In the genomic region with DNA sequence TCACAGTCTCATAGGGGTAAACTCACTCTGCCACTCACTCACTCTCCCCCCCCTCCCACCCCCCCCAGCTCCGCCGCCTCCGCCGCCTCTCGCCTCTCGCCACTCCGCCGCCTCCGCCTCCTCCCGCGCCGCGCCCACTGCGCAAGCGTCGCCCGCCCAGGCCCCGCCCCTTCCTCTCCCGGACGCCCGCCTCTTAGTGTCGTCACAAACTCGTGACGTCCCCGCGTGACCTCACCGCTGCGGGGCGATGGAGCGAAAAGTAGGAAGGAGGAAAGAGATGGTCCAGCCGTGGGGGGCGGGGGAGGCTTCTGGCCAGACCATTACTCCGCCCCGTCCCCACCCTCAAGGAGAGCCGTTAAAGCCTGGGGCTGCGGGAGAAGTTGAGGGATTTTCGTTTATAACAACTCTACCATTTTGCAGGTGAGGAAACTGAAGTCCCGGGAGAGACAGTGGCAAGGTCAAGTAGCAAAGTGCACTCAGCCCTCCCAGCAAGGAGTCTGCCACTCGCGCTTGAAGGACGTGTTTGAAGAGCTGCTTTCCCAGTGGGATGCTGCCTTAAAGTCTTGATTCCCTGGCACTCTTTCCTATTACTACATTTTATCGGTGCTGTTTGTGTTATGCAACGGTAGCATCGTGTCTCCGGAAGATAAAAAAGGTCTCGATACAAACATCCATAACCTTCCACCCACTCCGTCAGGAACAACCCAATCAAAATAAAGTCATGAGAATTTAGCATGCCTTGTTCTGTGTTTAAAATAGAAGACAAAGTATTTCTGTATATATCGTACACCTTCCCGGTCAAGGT, we compare ENCODE assay signal across 1 cellular context.
TF ChIP-seq lines count a peak whose summit lies in the region.

A gene (minus strand): TSS at position 29 of the 805 bp plus-strand sequence. CDS start 164 bp downstream, outside the sequence.

TF ChIP-seq in GM12878, 131 proteins besides CTCF, POLR2A, EP300 and RAD21 (continued from another document and continues in another):
- TF ChIP-seq, protein P1, sequence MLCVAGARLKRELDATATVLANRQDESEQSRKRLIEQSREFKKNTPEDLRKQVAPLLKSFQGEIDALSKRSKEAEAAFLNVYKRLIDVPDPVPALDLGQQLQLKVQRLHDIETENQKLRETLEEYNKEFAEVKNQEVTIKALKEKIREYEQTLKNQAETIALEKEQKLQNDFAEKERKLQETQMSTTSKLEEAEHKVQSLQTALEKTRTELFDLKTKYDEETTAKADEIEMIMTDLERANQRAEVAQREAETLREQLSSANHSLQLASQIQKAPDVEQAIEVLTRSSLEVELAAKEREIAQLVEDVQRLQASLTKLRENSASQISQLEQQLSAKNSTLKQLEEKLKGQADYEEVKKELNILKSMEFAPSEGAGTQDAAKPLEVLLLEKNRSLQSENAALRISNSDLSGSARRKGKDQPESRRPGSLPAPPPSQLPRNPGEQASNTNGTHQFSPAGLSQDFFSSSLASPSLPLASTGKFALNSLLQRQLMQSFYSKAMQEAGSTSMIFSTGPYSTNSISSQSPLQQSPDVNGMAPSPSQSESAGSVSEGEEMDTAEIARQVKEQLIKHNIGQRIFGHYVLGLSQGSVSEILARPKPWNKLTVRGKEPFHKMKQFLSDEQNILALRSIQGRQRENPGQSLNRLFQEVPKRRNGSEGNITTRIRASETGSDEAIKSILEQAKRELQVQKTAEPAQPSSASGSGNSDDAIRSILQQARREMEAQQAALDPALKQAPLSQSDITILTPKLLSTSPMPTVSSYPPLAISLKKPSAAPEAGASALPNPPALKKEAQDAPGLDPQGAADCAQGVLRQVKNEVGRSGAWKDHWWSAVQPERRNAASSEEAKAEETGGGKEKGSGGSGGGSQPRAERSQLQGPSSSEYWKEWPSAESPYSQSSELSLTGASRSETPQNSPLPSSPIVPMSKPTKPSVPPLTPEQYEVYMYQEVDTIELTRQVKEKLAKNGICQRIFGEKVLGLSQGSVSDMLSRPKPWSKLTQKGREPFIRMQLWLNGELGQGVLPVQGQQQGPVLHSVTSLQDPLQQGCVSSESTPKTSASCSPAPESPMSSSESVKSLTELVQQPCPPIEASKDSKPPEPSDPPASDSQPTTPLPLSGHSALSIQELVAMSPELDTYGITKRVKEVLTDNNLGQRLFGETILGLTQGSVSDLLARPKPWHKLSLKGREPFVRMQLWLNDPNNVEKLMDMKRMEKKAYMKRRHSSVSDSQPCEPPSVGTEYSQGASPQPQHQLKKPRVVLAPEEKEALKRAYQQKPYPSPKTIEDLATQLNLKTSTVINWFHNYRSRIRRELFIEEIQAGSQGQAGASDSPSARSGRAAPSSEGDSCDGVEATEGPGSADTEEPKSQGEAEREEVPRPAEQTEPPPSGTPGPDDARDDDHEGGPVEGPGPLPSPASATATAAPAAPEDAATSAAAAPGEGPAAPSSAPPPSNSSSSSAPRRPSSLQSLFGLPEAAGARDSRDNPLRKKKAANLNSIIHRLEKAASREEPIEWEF (IDR thresholded peaks at IDR 0.05; ENCODE audit: insufficient replicate concordance, low read depth, low read length): no peak
- peak; percentile 51; the same call in 1 of the 2 replicates for TF ChIP-seq EED (IDR thresholded peaks at IDR 0.05; ENCODE audit: low read depth)
- no peak for TF ChIP-seq FOS (IDR thresholded peaks at IDR 0.05; ENCODE audit: borderline replicate concordance, extremely low read depth, insufficient read length)
- no peak for TF ChIP-seq CHD1 (IDR thresholded peaks at IDR 0.05; ENCODE audit: low read depth, low read length)
- no peak for TF ChIP-seq HCFC1 (IDR thresholded peaks at IDR 0.05; ENCODE audit: low read length)
- no peak for TF ChIP-seq BCL11A (IDR thresholded peaks at IDR 0.05; ENCODE audit: low read depth, low read length)
- peak; percentile 66 for TF ChIP-seq NRF1 (conservative IDR thresholded peaks at IDR 0.05; ENCODE audit: low read depth, low read length)
- TF ChIP-seq SIX5 (IDR thresholded peaks at IDR 0.05; ENCODE audit: low read depth, low read length, severe bottlenecking): no peak
- no peak for TF ChIP-seq YBX1 (IDR thresholded peaks at IDR 0.05)
- no peak for TF ChIP-seq SRF (IDR thresholded peaks at IDR 0.05; ENCODE audit: low read depth in 2 of 2, low read length in 2 of 2)
- TF ChIP-seq, protein P2, sequence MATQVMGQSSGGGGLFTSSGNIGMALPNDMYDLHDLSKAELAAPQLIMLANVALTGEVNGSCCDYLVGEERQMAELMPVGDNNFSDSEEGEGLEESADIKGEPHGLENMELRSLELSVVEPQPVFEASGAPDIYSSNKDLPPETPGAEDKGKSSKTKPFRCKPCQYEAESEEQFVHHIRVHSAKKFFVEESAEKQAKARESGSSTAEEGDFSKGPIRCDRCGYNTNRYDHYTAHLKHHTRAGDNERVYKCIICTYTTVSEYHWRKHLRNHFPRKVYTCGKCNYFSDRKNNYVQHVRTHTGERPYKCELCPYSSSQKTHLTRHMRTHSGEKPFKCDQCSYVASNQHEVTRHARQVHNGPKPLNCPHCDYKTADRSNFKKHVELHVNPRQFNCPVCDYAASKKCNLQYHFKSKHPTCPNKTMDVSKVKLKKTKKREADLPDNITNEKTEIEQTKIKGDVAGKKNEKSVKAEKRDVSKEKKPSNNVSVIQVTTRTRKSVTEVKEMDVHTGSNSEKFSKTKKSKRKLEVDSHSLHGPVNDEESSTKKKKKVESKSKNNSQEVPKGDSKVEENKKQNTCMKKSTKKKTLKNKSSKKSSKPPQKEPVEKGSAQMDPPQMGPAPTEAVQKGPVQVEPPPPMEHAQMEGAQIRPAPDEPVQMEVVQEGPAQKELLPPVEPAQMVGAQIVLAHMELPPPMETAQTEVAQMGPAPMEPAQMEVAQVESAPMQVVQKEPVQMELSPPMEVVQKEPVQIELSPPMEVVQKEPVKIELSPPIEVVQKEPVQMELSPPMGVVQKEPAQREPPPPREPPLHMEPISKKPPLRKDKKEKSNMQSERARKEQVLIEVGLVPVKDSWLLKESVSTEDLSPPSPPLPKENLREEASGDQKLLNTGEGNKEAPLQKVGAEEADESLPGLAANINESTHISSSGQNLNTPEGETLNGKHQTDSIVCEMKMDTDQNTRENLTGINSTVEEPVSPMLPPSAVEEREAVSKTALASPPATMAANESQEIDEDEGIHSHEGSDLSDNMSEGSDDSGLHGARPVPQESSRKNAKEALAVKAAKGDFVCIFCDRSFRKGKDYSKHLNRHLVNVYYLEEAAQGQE (IDR thresholded peaks at IDR 0.05; ENCODE audit: low read depth, low read length): no peak
- no peak for TF ChIP-seq BRCA1 (IDR thresholded peaks at IDR 0.05; ENCODE audit: low read depth, low read length)
- TF ChIP-seq ZNF274 (IDR thresholded peaks at IDR 0.05; ENCODE audit: insufficient read depth, insufficient read length): no peak
- TF ChIP-seq BMI1 (IDR thresholded peaks at IDR 0.05; ENCODE audit: borderline replicate concordance): no peak
- TF ChIP-seq SP1 (IDR thresholded peaks at IDR 0.05; ENCODE audit: low read depth, low read length): peak; percentile 53
- peak; percentile 84 for TF ChIP-seq IKZF1 (conservative IDR thresholded peaks at IDR 0.05)
- no peak for TF ChIP-seq NFXL1 (IDR thresholded peaks at IDR 0.05; ENCODE audit: borderline replicate concordance)
- TF ChIP-seq EGR1 (IDR thresholded peaks at IDR 0.05; ENCODE audit: borderline replicate concordance in 1 of 2, low read depth in 2 of 2, low read length in 2 of 2): peak in 1 of 2 experiments; percentile 71; a peak in 2 of 3 replicates
- TF ChIP-seq MTA3 (IDR thresholded peaks at IDR 0.05; ENCODE audit: borderline replicate concordance, low read length): no peak
- TF ChIP-seq CREM (IDR thresholded peaks at IDR 0.05; ENCODE audit: low read depth): peak; percentile 99
- TF ChIP-seq MTA2 (IDR thresholded peaks at IDR 0.05; ENCODE audit: low read depth): peak; percentile 54; the same call in 1 of the 2 replicates
- TF ChIP-seq, protein P3, sequence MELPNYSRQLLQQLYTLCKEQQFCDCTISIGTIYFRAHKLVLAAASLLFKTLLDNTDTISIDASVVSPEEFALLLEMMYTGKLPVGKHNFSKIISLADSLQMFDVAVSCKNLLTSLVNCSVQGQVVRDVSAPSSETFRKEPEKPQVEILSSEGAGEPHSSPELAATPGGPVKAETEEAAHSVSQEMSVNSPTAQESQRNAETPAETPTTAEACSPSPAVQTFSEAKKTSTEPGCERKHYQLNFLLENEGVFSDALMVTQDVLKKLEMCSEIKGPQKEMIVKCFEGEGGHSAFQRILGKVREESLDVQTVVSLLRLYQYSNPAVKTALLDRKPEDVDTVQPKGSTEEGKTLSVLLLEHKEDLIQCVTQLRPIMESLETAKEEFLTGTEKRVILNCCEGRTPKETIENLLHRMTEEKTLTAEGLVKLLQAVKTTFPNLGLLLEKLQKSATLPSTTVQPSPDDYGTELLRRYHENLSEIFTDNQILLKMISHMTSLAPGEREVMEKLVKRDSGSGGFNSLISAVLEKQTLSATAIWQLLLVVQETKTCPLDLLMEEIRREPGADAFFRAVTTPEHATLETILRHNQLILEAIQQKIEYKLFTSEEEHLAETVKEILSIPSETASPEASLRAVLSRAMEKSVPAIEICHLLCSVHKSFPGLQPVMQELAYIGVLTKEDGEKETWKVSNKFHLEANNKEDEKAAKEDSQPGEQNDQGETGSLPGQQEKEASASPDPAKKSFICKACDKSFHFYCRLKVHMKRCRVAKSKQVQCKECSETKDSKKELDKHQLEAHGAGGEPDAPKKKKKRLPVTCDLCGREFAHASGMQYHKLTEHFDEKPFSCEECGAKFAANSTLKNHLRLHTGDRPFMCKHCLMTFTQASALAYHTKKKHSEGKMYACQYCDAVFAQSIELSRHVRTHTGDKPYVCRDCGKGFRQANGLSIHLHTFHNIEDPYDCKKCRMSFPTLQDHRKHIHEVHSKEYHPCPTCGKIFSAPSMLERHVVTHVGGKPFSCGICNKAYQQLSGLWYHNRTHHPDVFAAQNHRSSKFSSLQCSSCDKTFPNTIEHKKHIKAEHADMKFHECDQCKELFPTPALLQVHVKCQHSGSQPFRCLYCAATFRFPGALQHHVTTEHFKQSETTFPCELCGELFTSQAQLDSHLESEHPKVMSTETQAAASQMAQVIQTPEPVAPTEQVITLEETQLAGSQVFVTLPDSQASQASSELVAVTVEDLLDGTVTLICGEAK (IDR thresholded peaks at IDR 0.05; ENCODE audit: borderline replicate concordance): peak; percentile 48; the same call in 1 of the 2 replicates
- no peak for TF ChIP-seq CHD4 (IDR thresholded peaks at IDR 0.05)
- peak; percentile 77 for TF ChIP-seq ATF7 (IDR thresholded peaks at IDR 0.05; ENCODE audit: low read depth)
- no peak for TF ChIP-seq KDM1A (IDR thresholded peaks at IDR 0.05; ENCODE audit: borderline replicate concordance)
- TF ChIP-seq STAT1 (conservative IDR thresholded peaks at IDR 0.05): no peak
- no peak for TF ChIP-seq SUZ12 (IDR thresholded peaks at IDR 0.05; ENCODE audit: unreplicated experiment)
- no peak for TF ChIP-seq NR2C2 (IDR thresholded peaks at IDR 0.05; ENCODE audit: borderline replicate concordance, control insufficient read depth, insufficient read length, low read depth)
- TF ChIP-seq, protein P4, sequence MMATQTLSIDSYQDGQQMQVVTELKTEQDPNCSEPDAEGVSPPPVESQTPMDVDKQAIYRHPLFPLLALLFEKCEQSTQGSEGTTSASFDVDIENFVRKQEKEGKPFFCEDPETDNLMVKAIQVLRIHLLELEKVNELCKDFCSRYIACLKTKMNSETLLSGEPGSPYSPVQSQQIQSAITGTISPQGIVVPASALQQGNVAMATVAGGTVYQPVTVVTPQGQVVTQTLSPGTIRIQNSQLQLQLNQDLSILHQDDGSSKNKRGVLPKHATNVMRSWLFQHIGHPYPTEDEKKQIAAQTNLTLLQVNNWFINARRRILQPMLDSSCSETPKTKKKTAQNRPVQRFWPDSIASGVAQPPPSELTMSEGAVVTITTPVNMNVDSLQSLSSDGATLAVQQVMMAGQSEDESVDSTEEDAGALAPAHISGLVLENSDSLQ (IDR thresholded peaks at IDR 0.05): peak; percentile 21; the same call in 1 of the 2 replicates
- TF ChIP-seq SUPT20H (IDR thresholded peaks at IDR 0.05; ENCODE audit: borderline replicate concordance, control insufficient read depth, low read depth, low read length): no peak
- TF ChIP-seq, protein P5, sequence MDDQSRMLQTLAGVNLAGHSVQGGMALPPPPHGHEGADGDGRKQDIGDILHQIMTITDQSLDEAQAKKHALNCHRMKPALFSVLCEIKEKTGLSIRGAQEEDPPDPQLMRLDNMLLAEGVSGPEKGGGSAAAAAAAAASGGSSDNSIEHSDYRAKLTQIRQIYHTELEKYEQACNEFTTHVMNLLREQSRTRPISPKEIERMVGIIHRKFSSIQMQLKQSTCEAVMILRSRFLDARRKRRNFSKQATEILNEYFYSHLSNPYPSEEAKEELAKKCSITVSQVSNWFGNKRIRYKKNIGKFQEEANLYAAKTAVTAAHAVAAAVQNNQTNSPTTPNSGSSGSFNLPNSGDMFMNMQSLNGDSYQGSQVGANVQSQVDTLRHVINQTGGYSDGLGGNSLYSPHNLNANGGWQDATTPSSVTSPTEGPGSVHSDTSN (IDR thresholded peaks at IDR 0.05; ENCODE audit: insufficient replicate concordance, low read depth, low read length): no peak
- TF ChIP-seq, protein P6, sequence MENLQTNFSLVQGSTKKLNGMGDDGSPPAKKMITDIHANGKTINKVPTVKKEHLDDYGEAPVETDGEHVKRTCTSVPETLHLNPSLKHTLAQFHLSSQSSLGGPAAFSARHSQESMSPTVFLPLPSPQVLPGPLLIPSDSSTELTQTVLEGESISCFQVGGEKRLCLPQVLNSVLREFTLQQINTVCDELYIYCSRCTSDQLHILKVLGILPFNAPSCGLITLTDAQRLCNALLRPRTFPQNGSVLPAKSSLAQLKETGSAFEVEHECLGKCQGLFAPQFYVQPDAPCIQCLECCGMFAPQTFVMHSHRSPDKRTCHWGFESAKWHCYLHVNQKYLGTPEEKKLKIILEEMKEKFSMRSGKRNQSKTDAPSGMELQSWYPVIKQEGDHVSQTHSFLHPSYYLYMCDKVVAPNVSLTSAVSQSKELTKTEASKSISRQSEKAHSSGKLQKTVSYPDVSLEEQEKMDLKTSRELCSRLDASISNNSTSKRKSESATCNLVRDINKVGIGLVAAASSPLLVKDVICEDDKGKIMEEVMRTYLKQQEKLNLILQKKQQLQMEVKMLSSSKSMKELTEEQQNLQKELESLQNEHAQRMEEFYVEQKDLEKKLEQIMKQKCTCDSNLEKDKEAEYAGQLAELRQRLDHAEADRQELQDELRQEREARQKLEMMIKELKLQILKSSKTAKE (IDR thresholded peaks at IDR 0.05; ENCODE audit: low read depth, poor library complexity, severe bottlenecking): peak; percentile 52
- peak; percentile 82 for TF ChIP-seq PAX5 (IDR thresholded peaks at IDR 0.05; ENCODE audit: borderline replicate concordance, low read depth, low read length)
- TF ChIP-seq TCF7 (IDR thresholded peaks at IDR 0.05; ENCODE audit: borderline replicate concordance): no peak
- no peak for TF ChIP-seq ETV6 (conservative IDR thresholded peaks at IDR 0.05 in 1 of 2, IDR thresholded peaks at IDR 0.05 in 1 of 2; ENCODE audit: borderline replicate concordance in 1 of 2, low read depth in 1 of 2)
- peak; percentile 82 for TF ChIP-seq RAD51 (IDR thresholded peaks at IDR 0.05)
- TF ChIP-seq ZNF207 (IDR thresholded peaks at IDR 0.05; ENCODE audit: borderline replicate concordance): no peak
- peak; percentile 70 to 84 for TF ChIP-seq BHLHE40 (IDR thresholded peaks at IDR 0.05; ENCODE audit: borderline replicate concordance in 1 of 2, low read depth in 2 of 2, low read length in 1 of 2)
- TF ChIP-seq HDAC2 (IDR thresholded peaks at IDR 0.05): no peak
